In genomic region chr20:4685923-4686221, GRCh38 we compare ENCODE assay signal across 8 cellular contexts. TPM values are rescaled to one million over a fixed set of nuclear protein-coding genes. Genes with fewer than 3 reads are reported as not detected.
DNase-seq lines count a peak whose midpoint lies in the region; ATAC-seq and TF ChIP-seq lines count a peak whose summit lies in the region.

No MANE protein-coding gene starts in this region.

- CTCF ChIA-PET in mammary epithelial cell (lab: Charles Lee; ENCODE audit: low non-redundant PET): no interaction called here

- no peaks in the 10 kb centered on the region for H3K9me3 Mint-ChIP-seq in mesothelial cell of epicardium

- H3K36me3 ChIP-seq in right atrium auricular region (no peaks in the 10 kb centered on the region), mammary epithelial cell (ENCODE audit: insufficient read depth, low read length) (peaks cover 20% of the 10 kb centered on the region), vagina (no peaks in the 10 kb centered on the region)

- peak overlapping the region; percentile 47 for H3K27ac Mint-ChIP-seq in mesothelial cell of epicardium

- BruUV-seq in mammary epithelial cell (replicated peaks; lab: Mats Ljungman, UMichigan): TSS peak; percentile 77

- no peak for TF ChIP-seq POLR2A in vagina (IDR thresholded peaks at IDR 0.05)

- dilution Hi-C loops in mammary epithelial cell (cut with HindIII; ENCODE audit: low sequenced_read_pairs): no loop called here

- H3K27ac ChIP-seq in right atrium auricular region (peak overlapping the region; percentile 98 to 99), mammary epithelial cell (ENCODE audit: insufficient read depth, low read depth, low read length) (peak overlapping the region; percentile 93), vagina (peak overlapping the region; percentile 97)

- no peak overlapping the region for H2AFZ ChIP-seq in mammary epithelial cell (ENCODE audit: low read depth, low read length)

- peaks cover 0 to 30% of the 10 kb centered on the region in 2 donors for H3K4me1 ChIP-seq in right atrium auricular region
- peaks cover 55% of the 10 kb centered on the region for H3K4me1 ChIP-seq in mammary epithelial cell (ENCODE audit: insufficient read depth, low read length)
- H3K4me1 ChIP-seq in vagina: peaks cover 69% of the 10 kb centered on the region

- peaks cover 15% of the 10 kb centered on the region for H4K20me1 ChIP-seq in mammary epithelial cell (ENCODE audit: insufficient read depth, low read length)

- H3K27me3 ChIP-seq in right atrium auricular region: no peaks in the 10 kb centered on the region
- no peaks in the 10 kb centered on the region for H3K27me3 ChIP-seq in mammary epithelial cell (ENCODE audit: insufficient read depth, low read length)
- no peaks in the 10 kb centered on the region for H3K27me3 ChIP-seq in vagina

- DNase-seq in right atrium auricular region (ENCODE audit: low spot score) (no peak), Right ventricle myocardium superior (no peak), mammary epithelial cell (no peak), mesothelial cell of epicardium (ENCODE audit: low spot score in 2 of 2, unreplicated experiment in 2 of 2) (no peak), vagina (ENCODE audit: extremely low spot score in 2 of 2) (no peak), dermis blood vessel endothelial cell (no peak)

- H3K4me3 ChIP-seq in right atrium auricular region (peak overlapping the region; percentile 84 to 89), mammary epithelial cell (replicated peaks in 1 of 3; ENCODE audit: insufficient read depth in 1 of 3, low read depth in 2 of 3, low read length in 3 of 3) (no peak overlapping the region), vagina (peak overlapping the region; percentile 80 to 96)

- H3K4me1 Mint-ChIP-seq in mesothelial cell of epicardium: peaks cover 14% of the 10 kb centered on the region

- peaks cover 46% of the 10 kb centered on the region for H3K79me2 ChIP-seq in mammary epithelial cell (ENCODE audit: insufficient read depth, low read length)

- intact Hi-C loops in Right ventricle myocardium superior (cut with DNase I): no loop called here
- intact Hi-C loops in mammary epithelial cell (cut with micrococcal nuclease): no loop called here
- intact Hi-C loops in vagina (cut with DNase I): no loop called here

- no peaks in the 10 kb centered on the region for H3K36me3 Mint-ChIP-seq in mesothelial cell of epicardium

- in situ Hi-C loops in mammary epithelial cell (cut with MboI; ENCODE audit: low sequenced_read_pairs in 2 of 2): no loop called here

- peaks cover 19% of the 10 kb centered on the region for H3K27me3 Mint-ChIP-seq in mesothelial cell of epicardium (ENCODE audit: low read depth)

- H3K9me3 ChIP-seq in right atrium auricular region (no peaks in the 10 kb centered on the region), mammary epithelial cell (replicated peaks; ENCODE audit: insufficient read depth, low read length) (no peaks in the 10 kb centered on the region), vagina (no peaks in the 10 kb centered on the region)

- H3K4me2 ChIP-seq in mammary epithelial cell (ENCODE audit: insufficient read depth, low read depth, low read length): peak overlapping the region; percentile 44

- H3K9ac ChIP-seq in mammary epithelial cell (ENCODE audit: insufficient read depth, low read length): peak overlapping the region; percentile 55

- peak overlapping the region; percentile 70 for H3K4me3 Mint-ChIP-seq in mesothelial cell of epicardium

- 14% methylated on average over 8 of the region's 8 CpGs for WGBS in mammary epithelial cell (ENCODE audit: low coverage, missing lambda C conversion rate)

- TF ChIP-seq CTCF in right atrium auricular region (IDR thresholded peaks at IDR 0.05) (no peak), mammary epithelial cell (conservative IDR thresholded peaks at IDR 0.05 in 1 of 2, IDR thresholded peaks at IDR 0.05 in 1 of 2; ENCODE audit: extremely low read depth in 1 of 2, insufficient read depth in 1 of 2, low read depth in 1 of 2, low read length in 2 of 2) (no peak), mesothelial cell of epicardium (IDR thresholded peaks at IDR 0.05; ENCODE audit: unreplicated experiment) (no peak), vagina (IDR thresholded peaks at IDR 0.05) (no peak)

- no peak for ATAC-seq in Right ventricle myocardium superior (ENCODE audit: poor library complexity)
- no peak for ATAC-seq in HG02884 (IDR thresholded peaks at IDR 0.05; ENCODE audit: unreplicated experiment)
- ATAC-seq in HG03280 (IDR thresholded peaks at IDR 0.05; ENCODE audit: unreplicated experiment): no peak

RNA-seq across cellular contexts. Expression of gene PRNP, which starts 0.4 kb away (rescaled TPM):
- total RNA-seq in right atrium auricular region (100 to 1,000 TPM; 156 to 221 TPM), Right ventricle myocardium superior (115 TPM), mammary epithelial cell (100 to 1,000 TPM; 676 to 841 TPM), mesothelial cell of epicardium (48.5 to 50.7 TPM (median 50.1 TPM) in 3 replicates), vagina (130 TPM), dermis blood vessel endothelial cell (68.1 and 73.7 TPM in 2 replicates)
- 1,147 TPM for polyA plus RNA-seq in mammary epithelial cell
- polyA minus RNA-seq in mammary epithelial cell: 442 TPM

RNA-seq across cellular contexts. Expression of gene PRND, which starts 35.8 kb away (rescaled TPM):
- not detected for total RNA-seq in right atrium auricular region
- not detected for total RNA-seq in Right ventricle myocardium superior
- not detected for total RNA-seq in mammary epithelial cell
- not detected for polyA plus RNA-seq in mammary epithelial cell
- polyA minus RNA-seq in mammary epithelial cell: not detected
- total RNA-seq in mesothelial cell of epicardium: 0.05 TPM in 1 of 3 replicates, not detected in the others
- total RNA-seq in vagina: not detected
- 0.74 and 2.2 TPM in 2 replicates for total RNA-seq in dermis blood vessel endothelial cell

Comparison
In these comparisons a context has a peak if more than half of its experiments do, and no peak if none do; other contexts are left out.
1. H3K4me3 ChIP-seq: peak in right atrium auricular region (2 of 2) and vagina (2 of 2); none in mammary epithelial cell (0 of 3).
2. Peak in every context shown above with its lines, with median percentiles within 50 percentile points of each other: H3K27ac ChIP-seq.